10 cellular contexts compared by ENCODE assay signal in genomic region chr11:120883404-120884135, GRCh38.
DNase-seq lines count a peak whose midpoint lies in the region; ATAC-seq and TF ChIP-seq lines count a peak whose summit lies in the region.
"Had no signal": no experiment of that assay in that cellular context is flagged by ENCODE, and none has a peak within 500 bp of the region (broad histone marks: within the 10 kb centered on the region; RNA-seq: fewer than 3 reads in every experiment).

No MANE protein-coding gene starts in this region.

- no peak overlapping the region for H3K27ac Mint-ChIP-seq in activated T-helper 17 cell treated with anti-CD3 and anti-CD28 coated beads, Interleukin-2, amount 50 U/mL, for 72 hours
- H3K27ac Mint-ChIP-seq: activated T-cell treated with anti-CD3 and anti-CD28 coated beads, Interleukin-2, amount 50 U/mL, for 72 hours; CD8-positive, alpha-beta T cell had no signal

- no peak for TF ChIP-seq POLR2A in prostate gland (IDR thresholded peaks at IDR 0.05)

- H3K36me3 Mint-ChIP-seq in activated T-helper 17 cell treated with anti-CD3 and anti-CD28 coated beads, Interleukin-2, amount 50 U/mL, for 72 hours (ENCODE audit: low read depth) = no peaks in the 10 kb centered on the region
- H3K36me3 Mint-ChIP-seq: CD8-positive, alpha-beta T cell had no signal

- H3K27ac ChIP-seq in prostate gland = no peak overlapping the region
- H3K27ac ChIP-seq in lower lobe of right lung = no peak overlapping the region

- H3K9me3 Mint-ChIP-seq in activated T-helper 17 cell treated with anti-CD3 and anti-CD28 coated beads, Interleukin-2, amount 50 U/mL, for 72 hours = no peaks in the 10 kb centered on the region
- H3K9me3 Mint-ChIP-seq: activated T-cell treated with anti-CD3 and anti-CD28 coated beads, Interleukin-2, amount 50 U/mL, for 72 hours; CD8-positive, alpha-beta T cell had no signal

- TF ChIP-seq CTCF in prostate gland (IDR thresholded peaks at IDR 0.05) (no peak), lower lobe of right lung (IDR thresholded peaks at IDR 0.05) (no peak)

- DNase-seq in GM04503 (ENCODE audit: low read depth) (peak; percentile 32), anterior cingulate cortex (lab: John Stamatoyannopoulos, UW) (peak in 34 of 58 donors; percentile 5 to 64 (median 18)), glomerular visceral epithelial cell (ENCODE audit: extremely low spot score) (peak; percentile 3), prostate gland (ENCODE audit: low spot score) (peak; percentile 8), SKM-1 (lab: John Stamatoyannopoulos, UW; ENCODE audit: unreplicated experiment) (no peak), lower lobe of right lung (no peak)
- no peak for DNase-seq in activated CD4-positive, CD25-positive, alpha-beta regulatory T cell (lab: John Stamatoyannopoulos, UW)
- DNase-seq: activated T-cell treated with anti-CD3 and anti-CD28 coated beads, Interleukin-2, amount 50 U/mL, for 72 hours; CD8-positive, alpha-beta T cell had no signal

- intact Hi-C loops in prostate gland (cut with DNase I) = no loop called here
- intact Hi-C loops in lower lobe of right lung (cut with DNase I) = no loop called here

- H3K36me3 ChIP-seq in prostate gland = no peaks in the 10 kb centered on the region
- no peaks in the 10 kb centered on the region for H3K36me3 ChIP-seq in lower lobe of right lung

- peaks cover 30% of the 10 kb centered on the region for H3K27me3 Mint-ChIP-seq in activated T-helper 17 cell treated with anti-CD3 and anti-CD28 coated beads, Interleukin-2, amount 50 U/mL, for 72 hours

- H3K4me3 ChIP-seq in prostate gland = no peak overlapping the region
- H3K4me3 ChIP-seq in lower lobe of right lung = no peak overlapping the region

- 13% methylated on average over 9 of the region's 9 CpGs for WGBS in prostate gland

- H3K4me3 Mint-ChIP-seq in activated T-helper 17 cell treated with anti-CD3 and anti-CD28 coated beads, Interleukin-2, amount 50 U/mL, for 72 hours = no peak overlapping the region
- H3K4me3 Mint-ChIP-seq: activated T-cell treated with anti-CD3 and anti-CD28 coated beads, Interleukin-2, amount 50 U/mL, for 72 hours; CD8-positive, alpha-beta T cell had no signal

- H3K4me1 ChIP-seq in prostate gland (replicated peaks) = no peaks in the 10 kb centered on the region
- no peaks in the 10 kb centered on the region for H3K4me1 ChIP-seq in lower lobe of right lung

- H3K27me3 ChIP-seq in prostate gland (replicated peaks; ENCODE audit: insufficient read depth) = no peaks in the 10 kb centered on the region
- H3K27me3 ChIP-seq in lower lobe of right lung (ENCODE audit: low read depth) = no peaks in the 10 kb centered on the region

- H3K4me1 Mint-ChIP-seq in activated T-helper 17 cell treated with anti-CD3 and anti-CD28 coated beads, Interleukin-2, amount 50 U/mL, for 72 hours = no peaks in the 10 kb centered on the region

- no peak for ATAC-seq in activated T-helper 17 cell treated with anti-CD3 and anti-CD28 coated beads, Interleukin-2, amount 50 U/mL, for 72 hours (replicated peaks)
- no peak for ATAC-seq in lower lobe of right lung
- ATAC-seq: activated T-cell treated with anti-CD3 and anti-CD28 coated beads, Interleukin-2, amount 50 U/mL, for 72 hours; CD8-positive, alpha-beta T cell had no signal

- no peaks in the 10 kb centered on the region for H3K9me3 ChIP-seq in prostate gland
- H3K9me3 ChIP-seq in lower lobe of right lung = no peaks in the 10 kb centered on the region

Comparison
In these comparisons a context has a peak if more than half of its experiments do, and no peak if none do; other contexts are left out.
1. DNase-seq: peak in GM04503 (single experiment), anterior cingulate cortex (34 of 58), glomerular visceral epithelial cell (single experiment) and prostate gland (single experiment); none in SKM-1 (single experiment), activated CD4-positive, CD25-positive, alpha-beta regulatory T cell (0 of 4) and lower lobe of right lung (single experiment).